ENCODE assay signal across 1 cellular context in genomic region chr5:132422720-132423442, GRCh38.
TF ChIP-seq lines count a peak whose summit lies in the region.

No MANE protein-coding gene starts in this region.

TF ChIP-seq in HepG2, 621 proteins besides CTCF, POLR2A, EP300 and RAD21 (continued from another document and continues in another):
- TF ChIP-seq ZNF142 (CRISPR knock-in tag; IDR thresholded peaks at IDR 0.05) (no peak), ZNF501 (CRISPR knock-in tag; IDR thresholded peaks at IDR 0.05) (0 out of 2 replicates have a peak, but pooled peaks have one; percentile 18), ZFP36L2 (CRISPR knock-in tag; IDR thresholded peaks at IDR 0.05) (no peak), NFE2 (CRISPR knock-in tag; IDR thresholded peaks at IDR 0.05) (no peak), ZNF598 (CRISPR knock-in tag; IDR thresholded peaks at IDR 0.05; ENCODE audit: borderline replicate concordance) (no peak), ZNF782 (CRISPR knock-in tag; IDR thresholded peaks at IDR 0.05; ENCODE audit: borderline replicate concordance) (no peak), HNF4A (CRISPR knock-in tag; IDR thresholded peaks at IDR 0.05) (peak; percentile 87), MYNN (CRISPR knock-in tag; IDR thresholded peaks at IDR 0.05; ENCODE audit: low read depth) (no peak), AFF4 (CRISPR knock-in tag; IDR thresholded peaks at IDR 0.05) (no peak), SKI (IDR thresholded peaks at IDR 0.05; ENCODE audit: partially characterized antibody) (peak; percentile 88), ZNF740 (CRISPR knock-in tag; IDR thresholded peaks at IDR 0.05) (no peak), MED8 (CRISPR knock-in tag; IDR thresholded peaks at IDR 0.05; ENCODE audit: insufficient replicate concordance) (no peak), ERF (CRISPR knock-in tag; IDR thresholded peaks at IDR 0.05) (0 out of 2 replicates have a peak, but pooled peaks have one; percentile 38), ZNF3 (CRISPR knock-in tag; IDR thresholded peaks at IDR 0.05) (no peak), ATRX (CRISPR knock-in tag; IDR thresholded peaks at IDR 0.05; ENCODE audit: borderline replicate concordance) (no peak), SMAD3 (CRISPR knock-in tag; IDR thresholded peaks at IDR 0.05) (0 out of 2 replicates have a peak, but pooled peaks have one; percentile 36), ZNF543 (CRISPR knock-in tag; IDR thresholded peaks at IDR 0.05) (no peak), PHB2 (IDR thresholded peaks at IDR 0.05; ENCODE audit: partially characterized antibody) (no peak), MTA3 (CRISPR knock-in tag; IDR thresholded peaks at IDR 0.05) (no peak), FOXK2 (IDR thresholded peaks at IDR 0.05) (no peak), SP5 (CRISPR knock-in tag; IDR thresholded peaks at IDR 0.05; ENCODE audit: borderline replicate concordance, low read depth) (peak; percentile 94), ZNF687 (CRISPR knock-in tag; IDR thresholded peaks at IDR 0.05) (peak; percentile 33; the same call in 1 of the 2 replicates), UBTF (CRISPR knock-in tag; IDR thresholded peaks at IDR 0.05) (no peak), ZBTB4 (CRISPR knock-in tag; IDR thresholded peaks at IDR 0.05; ENCODE audit: borderline replicate concordance) (no peak), SALL2 (CRISPR knock-in tag; IDR thresholded peaks at IDR 0.05) (no peak), FOXP1 (IDR thresholded peaks at IDR 0.05) (no peak), FOXP1 (CRISPR knock-in tag; IDR thresholded peaks at IDR 0.05) (peak; percentile 61), ZNF512 (CRISPR knock-in tag; IDR thresholded peaks at IDR 0.05) (no peak), NR2F1 (CRISPR knock-in tag; IDR thresholded peaks at IDR 0.05) (peak; percentile 56 to 57; a peak in 2 of 4 replicates), SRF (IDR thresholded peaks at IDR 0.05; ENCODE audit: low read depth, low read length) (no peak), RXRA (CRISPR knock-in tag; IDR thresholded peaks at IDR 0.05) (peak; percentile 98)
- TF ChIP-seq, protein P1, sequence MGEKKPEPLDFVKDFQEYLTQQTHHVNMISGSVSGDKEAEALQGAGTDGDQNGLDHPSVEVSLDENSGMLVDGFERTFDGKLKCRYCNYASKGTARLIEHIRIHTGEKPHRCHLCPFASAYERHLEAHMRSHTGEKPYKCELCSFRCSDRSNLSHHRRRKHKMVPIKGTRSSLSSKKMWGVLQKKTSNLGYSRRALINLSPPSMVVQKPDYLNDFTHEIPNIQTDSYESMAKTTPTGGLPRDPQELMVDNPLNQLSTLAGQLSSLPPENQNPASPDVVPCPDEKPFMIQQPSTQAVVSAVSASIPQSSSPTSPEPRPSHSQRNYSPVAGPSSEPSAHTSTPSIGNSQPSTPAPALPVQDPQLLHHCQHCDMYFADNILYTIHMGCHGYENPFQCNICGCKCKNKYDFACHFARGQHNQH (CRISPR knock-in tag; IDR thresholded peaks at IDR 0.05): peak; percentile 59; the same call in 1 of the 2 replicates
